ENCODE assay signal across 8 cellular contexts in the genomic region with DNA sequence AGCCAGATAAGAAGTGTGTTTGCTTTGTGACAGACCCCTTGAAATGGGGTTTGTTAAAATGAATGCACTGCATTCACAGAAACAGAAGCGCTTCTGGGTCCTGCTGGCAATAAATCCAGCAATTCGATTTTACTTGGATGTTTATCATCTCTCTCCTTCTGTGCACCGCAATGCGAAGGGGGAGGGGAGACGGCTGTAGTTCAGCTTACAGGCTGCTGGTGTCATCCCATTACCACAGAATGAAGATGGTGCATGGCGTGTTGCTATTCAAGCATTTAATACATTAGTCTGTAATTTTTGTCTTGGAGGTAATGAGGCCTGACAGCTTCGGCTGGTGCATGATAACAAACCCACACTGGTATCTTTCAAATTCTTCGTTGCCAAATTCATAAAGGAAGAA.
DNase-seq lines count a peak whose midpoint lies in the region; ATAC-seq and TF ChIP-seq lines count a peak whose summit lies in the region.

No MANE protein-coding gene starts in this region.

- no peaks in the 10 kb centered on the region for H3K79me2 ChIP-seq in DND-41 (ENCODE audit: insufficient read depth, low read length)

- ATAC-seq in DND-41 (ENCODE audit: insufficient read depth, low read depth) (peak; percentile 57; the same call in 2 of the 3 replicates), HG03045 (IDR thresholded peaks at IDR 0.05; ENCODE audit: unreplicated experiment) (no peak), GM18498 (IDR thresholded peaks at IDR 0.05; ENCODE audit: unreplicated experiment) (no peak), HG02642 (IDR thresholded peaks at IDR 0.05; ENCODE audit: poor library complexity, unreplicated experiment) (no peak)

- H3K9me3 ChIP-seq in DND-41 (ENCODE audit: insufficient read depth, low read length, severe bottlenecking), result peaks cover 4% of the 10 kb centered on the region

- H3K27ac ChIP-seq in DND-41 (ENCODE audit: low read length), result no peak overlapping the region

- H3K4me1 ChIP-seq in DND-41 (ENCODE audit: insufficient read depth, low read length), result peaks cover 6% of the 10 kb centered on the region; the same call in 1 of the 2 replicates

- 0 out of 2 replicates have a peak overlapping the region, but pooled peaks have one; percentile 44 for H2AFZ ChIP-seq in DND-41 (ENCODE audit: low read depth, low read length)

- H3K36me3 ChIP-seq in DND-41 (ENCODE audit: insufficient read depth, low read length), result no peaks in the 10 kb centered on the region

- no peaks in the 10 kb centered on the region for H4K20me1 ChIP-seq in DND-41 (ENCODE audit: insufficient read depth, low read length)

- H3K27me3 ChIP-seq in DND-41 (ENCODE audit: insufficient read depth, low read length, poor library complexity), result no peaks in the 10 kb centered on the region

- H3K4me2 ChIP-seq in DND-41 (ENCODE audit: insufficient read depth, low read length), result no peak overlapping the region

- H3K4me3 ChIP-seq in DND-41 (ENCODE audit: low read depth in 1 of 2, low read length in 2 of 2), result no peak overlapping the region
- peak overlapping the region; percentile 35 for H3K4me3 ChIP-seq in choroid plexus epithelial cell (ENCODE audit: low read depth, low read length)

- TF ChIP-seq CTCF in DND-41 (IDR thresholded peaks at IDR 0.05; ENCODE audit: borderline replicate concordance, extremely low read depth, low read length, poor library complexity, severe bottlenecking) (peak; percentile 59), choroid plexus epithelial cell (conservative IDR thresholded peaks at IDR 0.05; ENCODE audit: low read depth, low read length) (peak; percentile 84)

- peak; percentile 30 for DNase-seq in DND-41
- peak; percentile 4 for DNase-seq in NCI-H510A (lab: John Stamatoyannopoulos, UW)
- DNase-seq in choroid plexus epithelial cell (ENCODE audit: low read depth), result peak; percentile 89
- peak; percentile 14 for DNase-seq in middle frontal gyrus (ENCODE audit: extremely low spot score, low spot score)
- no peak for DNase-seq in NCI-H187 (lab: John Stamatoyannopoulos, UW)

- H3K9ac ChIP-seq in DND-41 (ENCODE audit: low read depth, low read length), result no peak overlapping the region

Comparison
In these comparisons a context has a peak if more than half of its experiments do, and no peak if none do; other contexts are left out.
1. DNase-seq: peak in DND-41 (single experiment), NCI-H510A (single experiment), choroid plexus epithelial cell (single experiment) and middle frontal gyrus (single experiment); none in NCI-H187 (0 of 2).